In genomic region chr11:110086892-110087309, GRCh38 we compare ENCODE assay signal across 13 cellular contexts. TPM values are rescaled to one million over a fixed set of nuclear protein-coding genes. Genes with fewer than 3 reads are reported as not detected.
A peak's percentile ranks its signal among the peaks of the same experiment; 100 is the strongest.
DNase-seq lines count a peak whose midpoint lies in the region; ATAC-seq and TF ChIP-seq lines count a peak whose summit lies in the region.
"Had no signal": no experiment of that assay in that cellular context is flagged by ENCODE, and none has a peak within 500 bp of the region (broad histone marks: within the 10 kb centered on the region; RNA-seq: fewer than 3 reads in every experiment).

No MANE protein-coding gene starts in this region.

- no peak overlapping the region for H3K4me3 ChIP-seq in ACC112 (ENCODE audit: low read depth, low read length)
- no peak overlapping the region for H3K4me3 ChIP-seq in body of pancreas
- no peak overlapping the region for H3K4me3 ChIP-seq in gastroesophageal sphincter
- H3K4me3 ChIP-seq: GM23338, SJSA1 had no signal

- H3K4me1 ChIP-seq in ACC112 (ENCODE audit: control insufficient read depth, insufficient read depth, low read length, unreplicated experiment) (peaks cover 25% of the 10 kb centered on the region), body of pancreas (peaks cover 3% of the 10 kb centered on the region), gastroesophageal sphincter (peaks cover 0 to 16% (median 0%) of the 10 kb centered on the region in 3 donors)

- H2AFZ ChIP-seq in ACC112 (ENCODE audit: low read length, unreplicated experiment): no peak overlapping the region
- H2AFZ ChIP-seq: GM23338 had no signal

- 25 to 40% methylated on average over 3 of the region's 3 CpGs for WGBS in body of pancreas, 2 donors
- WGBS in gastroesophageal sphincter (ENCODE audit: low coverage in 1 of 2), 2 donors: 34 to 57% methylated on average over 3 of the region's 3 CpGs

- no peaks in the 10 kb centered on the region for H3K9me3 ChIP-seq in body of pancreas
- no peaks in the 10 kb centered on the region for H3K9me3 ChIP-seq in gastroesophageal sphincter
- H3K9me3 ChIP-seq: SJSA1 had no signal

- TF ChIP-seq CTCF in body of pancreas (IDR thresholded peaks at IDR 0.05) (no peak), gastroesophageal sphincter (IDR thresholded peaks at IDR 0.05) (no peak)

- in situ Hi-C loops in KBM-7 (cut with MboI; ENCODE audit: low pct_unique_long_range_greater_than_20kb, low sequenced_read_pairs): loop anchor here (25.0 kb wide), 1 partner anchor 125 kb away; no protein-coding TSS in a partner anchor

- intact Hi-C loops in body of pancreas (cut with DNase I) (no loop called here), left cardiac atrium (cut with DNase I) (no loop called here)

- ATAC-seq in body of pancreas: peak; percentile 57
- ATAC-seq in gastroesophageal sphincter: no peak
- ATAC-seq in SK-N-SH treated with all-trans-retinoic acid at 6 μM for 48 hours: no peak
- no peak for ATAC-seq in GM18861 (IDR thresholded peaks at IDR 0.05; ENCODE audit: unreplicated experiment)
- no peak for ATAC-seq in left cardiac atrium
- ATAC-seq: GM23338; stimulated activated memory B cell treated with anti-CD40 and anti-IgM and Interleukin-4, amounts not matched to agents 10 μg/mL and 1 μg/mL and 100 μg/mL, for 72 hours had no signal

- H3K36me3 ChIP-seq in ACC112 (ENCODE audit: insufficient read depth, low read length) (no peaks in the 10 kb centered on the region), body of pancreas (replicated peaks in 1 of 2; ENCODE audit: insufficient read depth in 1 of 2, low read depth in 2 of 2) (no peaks in the 10 kb centered on the region), gastroesophageal sphincter (no peaks in the 10 kb centered on the region)
- H3K36me3 ChIP-seq: SJSA1 had no signal

- DNase-seq in KBM-7 (peak; percentile 65), body of pancreas (peak in 1 of 4 donors; percentile 50), kidney glomerular epithelial cell (lab: John Stamatoyannopoulos, UW) (peak; percentile 38), left cardiac atrium (no peak)
- DNase-seq: activated CD4-positive, alpha-beta memory T cell treated with anti-CD3 and anti-CD28 coated beads for 36 hours; NCI-H446 treated with DMSO at 0.1 percent for 48 hours had no signal

- TF ChIP-seq EP300 in gastroesophageal sphincter (IDR thresholded peaks at IDR 0.05): no peak

- no peak for TF ChIP-seq POLR2A in body of pancreas (IDR thresholded peaks at IDR 0.05)
- TF ChIP-seq POLR2A in gastroesophageal sphincter (IDR thresholded peaks at IDR 0.05): no peak

- H3K27me3 ChIP-seq in ACC112 (ENCODE audit: insufficient read depth, low read length): no peaks in the 10 kb centered on the region
- no peaks in the 10 kb centered on the region for H3K27me3 ChIP-seq in body of pancreas
- no peaks in the 10 kb centered on the region for H3K27me3 ChIP-seq in gastroesophageal sphincter
- H3K27me3 ChIP-seq: SJSA1 had no signal

- peaks cover 3% of the 10 kb centered on the region for H3K79me2 ChIP-seq in ACC112 (ENCODE audit: control insufficient read depth, insufficient read depth, low read length, unreplicated experiment)

- H3K27ac ChIP-seq in ACC112 (ENCODE audit: low read depth, low read length): peak overlapping the region; percentile 75
- H3K27ac ChIP-seq in body of pancreas: peak overlapping the region in 1 of 4 donors; percentile 19
- H3K27ac ChIP-seq in gastroesophageal sphincter: no peak overlapping the region
- H3K27ac ChIP-seq: SJSA1 had no signal

TF ChIP-seq in SK-N-SH treated with all-trans-retinoic acid at 6 μM for 48 hours, 23 proteins besides CTCF, POLR2A, EP300 and RAD21:
- no peak for TF ChIP-seq OSR1 (CRISPR knock-in tag; IDR thresholded peaks at IDR 0.05)
- TF ChIP-seq ZNF565 (CRISPR knock-in tag; conservative IDR thresholded peaks at IDR 0.05; ENCODE audit: low read depth): no peak
- TF ChIP-seq CSDC2 (CRISPR knock-in tag; IDR thresholded peaks at IDR 0.05): no peak
- no peak for TF ChIP-seq PATZ1 (CRISPR knock-in tag; IDR thresholded peaks at IDR 0.05; ENCODE audit: borderline replicate concordance)
- no peak for TF ChIP-seq TOX (CRISPR knock-in tag; IDR thresholded peaks at IDR 0.05; ENCODE audit: borderline replicate concordance)
- no peak for TF ChIP-seq SNAI2 (CRISPR knock-in tag; IDR thresholded peaks at IDR 0.05)
- TF ChIP-seq GLIS3 (CRISPR knock-in tag; IDR thresholded peaks at IDR 0.05): no peak
- TF ChIP-seq CSRNP3 (CRISPR knock-in tag; IDR thresholded peaks at IDR 0.05): no peak
- TF ChIP-seq ZFP3 (CRISPR knock-in tag; IDR thresholded peaks at IDR 0.05): no peak

RNA-seq across cellular contexts. Expression of gene ZC3H12C, which starts 6.3 kb away (rescaled TPM):
- 1 to 10 TPM; 7.3 to 7.8 TPM for total RNA-seq in body of pancreas
- 10 to 100 TPM; 22.1 to 30.9 (median 26.3) TPM for total RNA-seq in gastroesophageal sphincter
- total RNA-seq in left cardiac atrium: 10 to 100 TPM; 12.5 to 18.7 TPM
